9 cellular contexts compared by ENCODE assay signal in genomic region chr1:179295356-179295755, GRCh38. TPM values are rescaled to one million over a fixed set of nuclear protein-coding genes. Genes with fewer than 3 reads are reported as not detected.
DNase-seq lines count a peak whose midpoint lies in the region; ATAC-seq and TF ChIP-seq lines count a peak whose summit lies in the region.
"Had no signal": no experiment of that assay in that cellular context is flagged by ENCODE, and none has a peak within 500 bp of the region (broad histone marks: within the 10 kb centered on the region; RNA-seq: fewer than 3 reads in every experiment).

No MANE protein-coding gene starts in this region.

- peaks cover 13% of the 10 kb centered on the region for H3K36me3 Mint-ChIP-seq in activated naive CD4-positive, alpha-beta T cell treated with anti-CD3 and anti-CD28 coated beads for 36 hours (ENCODE audit: low read depth)
- H3K36me3 Mint-ChIP-seq in activated naive CD4-positive, alpha-beta T cell treated with anti-CD3 and anti-CD28 coated beads, Interleukin-2, amount 50 U/mL, for 72 hours: peaks cover 9 to 25% of the 10 kb centered on the region in 2 donors

- H3K27me3 ChIP-seq in kidney epithelial cell (ENCODE audit: control insufficient read depth, insufficient read depth, low read length): no peaks in the 10 kb centered on the region
- no peaks in the 10 kb centered on the region for H3K27me3 ChIP-seq in tibial nerve

- CTCF ChIA-PET in activated naive CD4-positive, alpha-beta T cell treated with anti-CD3 and anti-CD28 coated beads for 36 hours (lab: Charles Lee): interaction anchor here (0.6 to 3.1 kb wide), 2 partner anchors 43 to 75 kb away, joined by 3 to 11 read pairs; no protein-coding TSS in a partner anchor

- no peaks in the 10 kb centered on the region for H3K9me3 ChIP-seq in tibial nerve

- peaks cover 58% of the 10 kb centered on the region for H3K4me1 Mint-ChIP-seq in activated naive CD4-positive, alpha-beta T cell treated with anti-CD3 and anti-CD28 coated beads for 36 hours (ENCODE audit: low read depth)

- H3K4me3 Mint-ChIP-seq in activated naive CD4-positive, alpha-beta T cell treated with anti-CD3 and anti-CD28 coated beads for 36 hours: peak overlapping the region; percentile 93

- WGBS in tibial nerve, 2 donors: 89 to 91% methylated on average over 2 of the region's 2 CpGs

- H3K36me3 ChIP-seq in kidney epithelial cell (ENCODE audit: control insufficient read depth, insufficient read depth, low read length) (no peaks in the 10 kb centered on the region), tibial nerve (no peaks in the 10 kb centered on the region)

- intact Hi-C loops in activated naive CD4-positive, alpha-beta T cell treated with anti-CD3 and anti-CD28 coated beads for 36 hours (cut with micrococcal nuclease): loop anchor here (2.0 kb wide), 3 partner anchors 259 to 659 kb away; partner anchors contain the start of genes CEP350 and TOR1AIP1

- peaks cover 0 to 33% (median 17%) of the 10 kb centered on the region in 4 donors for H3K4me1 ChIP-seq in tibial nerve

- peak overlapping the region; percentile 85 for H3K27ac Mint-ChIP-seq in activated naive CD4-positive, alpha-beta T cell treated with anti-CD3 and anti-CD28 coated beads for 36 hours
- H3K27ac Mint-ChIP-seq in activated naive CD4-positive, alpha-beta T cell treated with anti-CD3 and anti-CD28 coated beads, Interleukin-2, amount 50 U/mL, for 72 hours: peak overlapping the region; percentile 77 to 97

- TF ChIP-seq EP300 in tibial nerve (IDR thresholded peaks at IDR 0.05): no peak

- no peak for DNase-seq in activated naive CD4-positive, alpha-beta T cell treated with anti-CD3 and anti-CD28 coated beads for 36 hours
- DNase-seq in activated naive CD4-positive, alpha-beta T cell treated with Interleukin-2 at 50 U/mL for 16 hours: no peak
- DNase-seq in activated naive CD4-positive, alpha-beta T cell treated with anti-CD3 and anti-CD28 coated beads, Interleukin-2, amount 50 U/mL, for 72 hours (ENCODE audit: low spot score in 2 of 2): no peak
- DNase-seq in kidney epithelial cell (ENCODE audit: low read depth) (peak; percentile 2), tibial nerve (ENCODE audit: low spot score in 2 of 2) (no peak), NK-92 (lab: John Stamatoyannopoulos, UW; ENCODE audit: unreplicated experiment) (no peak)
- DNase-seq: activated CD4-positive, CD25-positive, alpha-beta regulatory T cell had no signal

- H3K27me3 Mint-ChIP-seq in activated naive CD4-positive, alpha-beta T cell treated with anti-CD3 and anti-CD28 coated beads for 36 hours (ENCODE audit: low read depth): no peaks in the 10 kb centered on the region

- ATAC-seq in activated naive CD4-positive, alpha-beta T cell treated with anti-CD3 and anti-CD28 coated beads, Interleukin-2, amount 50 U/mL, for 72 hours: no peak
- ATAC-seq in GM21360 (IDR thresholded peaks at IDR 0.05; ENCODE audit: unreplicated experiment): no peak
- ATAC-seq in HG02885 (IDR thresholded peaks at IDR 0.05; ENCODE audit: poor library complexity, unreplicated experiment): no peak

- H3K4me3 ChIP-seq in kidney epithelial cell (ENCODE audit: low read depth, low read length): peak overlapping the region; percentile 92
- H3K4me3 ChIP-seq in tibial nerve: peak overlapping the region in 1 of 4 donors; percentile 85

- peak overlapping the region in 3 of 4 donors; percentile 93 to 95 (median 93) for H3K27ac ChIP-seq in tibial nerve

- no peaks in the 10 kb centered on the region for H3K9me3 Mint-ChIP-seq in activated naive CD4-positive, alpha-beta T cell treated with anti-CD3 and anti-CD28 coated beads for 36 hours
- H3K9me3 Mint-ChIP-seq in activated naive CD4-positive, alpha-beta T cell treated with anti-CD3 and anti-CD28 coated beads, Interleukin-2, amount 50 U/mL, for 72 hours: no peaks in the 10 kb centered on the region

- TF ChIP-seq POLR2A in tibial nerve (IDR thresholded peaks at IDR 0.05): no peak

- TF ChIP-seq CTCF in kidney epithelial cell (IDR thresholded peaks at IDR 0.05; ENCODE audit: insufficient read depth, low read length, poor library complexity, severe bottlenecking): no peak
- TF ChIP-seq CTCF in tibial nerve (IDR thresholded peaks at IDR 0.05): no peak

RNA-seq across cellular contexts. Expression of gene SOAT1, which starts 1.8 kb away (rescaled TPM):
- total RNA-seq in activated naive CD4-positive, alpha-beta T cell treated with anti-CD3 and anti-CD28 coated beads for 36 hours: 10 to 100 TPM; 38.8 to 42.4 TPM
- 10 to 100 TPM; 33.2 to 40.7 TPM for total RNA-seq in activated naive CD4-positive, alpha-beta T cell treated with anti-CD3 and anti-CD28 coated beads, Interleukin-2, amount 50 U/mL, for 72 hours
- total RNA-seq in kidney epithelial cell (34.2 and 38.1 TPM in 2 replicates), tibial nerve (10 to 100 TPM; 12.3 to 14.2 (median 12.6) TPM)
